11 cellular contexts compared by ENCODE assay signal in the genomic region with DNA sequence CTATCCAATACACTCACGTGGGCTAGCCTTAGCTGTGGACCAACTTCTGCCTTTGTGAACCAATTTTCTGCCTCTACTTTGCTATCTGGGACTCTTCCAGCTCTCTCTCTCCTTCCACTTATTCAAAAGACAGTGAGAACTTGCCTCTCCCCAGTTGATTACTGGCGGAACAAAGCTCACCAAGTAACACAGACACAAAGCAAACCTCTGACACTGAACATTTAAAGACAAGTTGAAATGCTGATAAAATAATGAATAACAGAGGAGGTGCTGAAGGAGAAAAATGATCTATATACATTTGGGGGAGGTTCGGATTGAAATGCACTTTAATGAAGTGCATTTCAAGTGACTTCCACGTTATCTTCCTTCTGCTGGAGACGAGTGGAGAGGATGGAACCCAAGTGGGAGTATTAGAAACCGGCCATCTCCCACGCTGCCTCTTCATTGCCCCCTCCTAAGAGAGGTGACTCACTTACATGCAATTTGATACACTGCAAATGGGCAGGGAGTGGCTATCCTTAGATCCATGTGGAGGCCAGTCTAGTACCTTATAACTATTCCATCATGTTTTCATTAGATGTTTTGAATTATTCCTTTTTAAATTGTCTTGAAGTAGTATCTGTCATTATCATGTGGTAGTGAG. TPM values are rescaled to one million over a fixed set of nuclear protein-coding genes. Genes with fewer than 3 reads are reported as not detected.
DNase-seq lines count a peak whose midpoint lies in the region; ATAC-seq and TF ChIP-seq lines count a peak whose summit lies in the region.
"Had no signal": no experiment of that assay in that cellular context is flagged by ENCODE, and none has a peak within 500 bp of the region (broad histone marks: within the 10 kb centered on the region; RNA-seq: fewer than 3 reads in every experiment).

No MANE protein-coding gene starts in this region.

- H3K27me3 ChIP-seq in H7 (ENCODE audit: control insufficient read depth, insufficient read depth, low read length) (no peaks in the 10 kb centered on the region), RWPE2 (ENCODE audit: insufficient read depth, poor library complexity, severe bottlenecking) (peaks cover 3% of the 10 kb centered on the region), WERI-Rb-1 (ENCODE audit: insufficient read depth, low read depth, severe bottlenecking) (peaks cover 12% of the 10 kb centered on the region)

- DNase-seq in H7 (peak; percentile 4), RWPE2 (ENCODE audit: low spot score) (no peak), fibroblast of peridontal ligament (ENCODE audit: extremely low read depth) (peak; percentile 84), skeletal muscle cell (ENCODE audit: low read depth) (no peak), NCI-H2107 treated with DMSO at 0.1 percent for 48 hours (lab: John Stamatoyannopoulos, UW; ENCODE audit: unreplicated experiment) (no peak), WERI-Rb-1 (no peak), NCI-H82 (lab: John Stamatoyannopoulos, UW) (no peak)
- DNase-seq in stimulated activated naive CD8-positive, alpha-beta T cell treated with anti-CD3 and anti-CD28 coated beads, Interleukin-15, Interleukin-2, amounts not matched to agents 100 U/mL and 50 U/mL, for 24 hours = no peak
- DNase-seq: activated naive CD8-positive, alpha-beta T cell treated with anti-CD3 and anti-CD28 coated beads, Interleukin-2, amount 10 ng/mL, durations not matched to agents 7 days and 5 days; NCI-H526 treated with DMSO at 0.1 percent for 48 hours had no signal

- H3K4me1 ChIP-seq in RWPE2 (ENCODE audit: insufficient read depth, poor library complexity, severe bottlenecking) = peaks cover 9% of the 10 kb centered on the region

- peaks cover 7% of the 10 kb centered on the region for H3K9me3 ChIP-seq in RWPE2 (ENCODE audit: severe bottlenecking)
- H3K9me3 ChIP-seq in WERI-Rb-1 (ENCODE audit: severe bottlenecking) = peaks cover 4% of the 10 kb centered on the region

- H3K4me3 ChIP-seq in H7 (ENCODE audit: insufficient read depth, low read depth, low read length) (no peak overlapping the region), RWPE2 (ENCODE audit: severe bottlenecking) (no peak overlapping the region), skeletal muscle cell (ENCODE audit: low read depth, low read length) (peak overlapping the region; percentile 2), WERI-Rb-1 (ENCODE audit: low read depth, low read length) (no peak overlapping the region)
- H3K4me3 ChIP-seq: GM12878 had no signal

- H3K36me3 ChIP-seq in H7 (replicated peaks; ENCODE audit: control insufficient read depth, insufficient read depth, low read length) (no peaks in the 10 kb centered on the region), RWPE2 (ENCODE audit: low read depth) (no peaks in the 10 kb centered on the region), WERI-Rb-1 (no peaks in the 10 kb centered on the region)

- no peak for TF ChIP-seq CTCF in RWPE2 (IDR thresholded peaks at IDR 0.05; ENCODE audit: poor library complexity, severe bottlenecking)
- TF ChIP-seq CTCF in WERI-Rb-1 (IDR thresholded peaks at IDR 0.05; ENCODE audit: low read depth, low read length) = no peak

- peak; percentile 100 for ATAC-seq in RWPE2 (ENCODE audit: low read depth)
- no peak for ATAC-seq in stimulated activated naive CD8-positive, alpha-beta T cell treated with anti-CD3 and anti-CD28 coated beads, Interleukin-15, Interleukin-2, amounts not matched to agents 100 U/mL and 50 U/mL, for 24 hours
- ATAC-seq: GM12878 had no signal

- no peak overlapping the region for H3K27ac ChIP-seq in RWPE2 (ENCODE audit: poor library complexity, severe bottlenecking)
- H3K27ac ChIP-seq in WERI-Rb-1 = no peak overlapping the region

RNA-seq across cellular contexts. Expression of a gene that starts 6.1 kb away (rescaled TPM):
- total RNA-seq in H7 (2014; rRNA removed; shearing (Covaris generic)) = 37.3 and 41.4 TPM in 2 replicates
- total RNA-seq: GM12878 had no signal

Comparison
In these comparisons a context has a peak if more than half of its experiments do, and no peak if none do; other contexts are left out.
1. DNase-seq: peak in H7 (single experiment) and fibroblast of peridontal ligament (single experiment); none in RWPE2 (single experiment), skeletal muscle cell (single experiment), stimulated activated naive CD8-positive, alpha-beta T cell treated with anti-CD3 and anti-CD28 coated beads, Interleukin-15, Interleukin-2, amounts not matched to agents 100 U/mL and 50 U/mL, for 24 hours (single experiment), NCI-H2107 treated with DMSO at 0.1 percent for 48 hours (single experiment), WERI-Rb-1 (single experiment) and NCI-H82 (single experiment).